Comparison of ENCODE assay signal across 24 cellular contexts in genomic region chr20:47090835-47091234, GRCh38.
"Had no signal": no experiment of that assay in that cellular context is flagged by ENCODE, and none has a peak within 500 bp of the region (broad histone marks: within the 10 kb centered on the region; RNA-seq: fewer than 3 reads in every experiment).

No MANE protein-coding gene starts in this region.

- H3K27ac Mint-ChIP-seq: dendritic cell treated with granulocyte-macrophage colony-stimulating factor and Interleukin-4, amounts not matched to agents 40 ng/mL and 50 ng/mL, for 4 days; effector memory CD8-positive, alpha-beta T cell; endodermal cell; mesothelial cell of epicardium had no signal

- H3K4me1 ChIP-seq: colonic mucosa, esophagus squamous epithelium, left lung, lower lobe of right lung had no signal

- H3K9me3 ChIP-seq: colonic mucosa, esophagus squamous epithelium, gastrocnemius medialis, mucosa of descending colon had no signal

- H3K4me3 Mint-ChIP-seq: dendritic cell treated with granulocyte-macrophage colony-stimulating factor and Interleukin-4, amounts not matched to agents 40 ng/mL and 50 ng/mL, for 4 days; effector memory CD8-positive, alpha-beta T cell; endodermal cell; mesothelial cell of epicardium had no signal

- H3K9me3 Mint-ChIP-seq: effector memory CD8-positive, alpha-beta T cell had no signal

- ATAC-seq: effector memory CD8-positive, alpha-beta T cell; esophagus mucosa; gastrocnemius medialis; heart right ventricle; left cardiac atrium; left lung; left ventricle myocardium superior; lower lobe of right lung; mucosa of descending colon had no signal

- DNase-seq: colonic mucosa; cortex of kidney; effector CD8-positive, alpha-beta T cell; effector memory CD8-positive, alpha-beta T cell; endodermal cell; erythroblast; esophagus squamous epithelium; foreskin fibroblast; foreskin melanocyte; gastrocnemius medialis; glutamatergic neuron; head of caudate nucleus; heart right ventricle; hippocampal formation; left cardiac atrium; left lung; left ventricle myocardium superior; lower lobe of right lung; mesenchymal stem cell; mucosa of descending colon had no signal

- H3K4me3 ChIP-seq: colonic mucosa, esophagus squamous epithelium, gastrocnemius medialis, heart right ventricle, left lung, lower lobe of right lung, mucosa of descending colon had no signal

- H3K27me3 ChIP-seq: colonic mucosa, esophagus squamous epithelium, heart right ventricle, left lung had no signal

- H3K27ac ChIP-seq: colonic mucosa, epithelial cell of prostate, esophagus squamous epithelium, gastrocnemius medialis, heart right ventricle, left lung, lower lobe of right lung had no signal

- H3K36me3 ChIP-seq: colonic mucosa, gastrocnemius medialis, heart right ventricle, left lung, lower lobe of right lung had no signal

- H3K4me1 Mint-ChIP-seq: mesothelial cell of epicardium had no signal
